ENCODE assay signal across 8 cellular contexts in the genomic region with DNA sequence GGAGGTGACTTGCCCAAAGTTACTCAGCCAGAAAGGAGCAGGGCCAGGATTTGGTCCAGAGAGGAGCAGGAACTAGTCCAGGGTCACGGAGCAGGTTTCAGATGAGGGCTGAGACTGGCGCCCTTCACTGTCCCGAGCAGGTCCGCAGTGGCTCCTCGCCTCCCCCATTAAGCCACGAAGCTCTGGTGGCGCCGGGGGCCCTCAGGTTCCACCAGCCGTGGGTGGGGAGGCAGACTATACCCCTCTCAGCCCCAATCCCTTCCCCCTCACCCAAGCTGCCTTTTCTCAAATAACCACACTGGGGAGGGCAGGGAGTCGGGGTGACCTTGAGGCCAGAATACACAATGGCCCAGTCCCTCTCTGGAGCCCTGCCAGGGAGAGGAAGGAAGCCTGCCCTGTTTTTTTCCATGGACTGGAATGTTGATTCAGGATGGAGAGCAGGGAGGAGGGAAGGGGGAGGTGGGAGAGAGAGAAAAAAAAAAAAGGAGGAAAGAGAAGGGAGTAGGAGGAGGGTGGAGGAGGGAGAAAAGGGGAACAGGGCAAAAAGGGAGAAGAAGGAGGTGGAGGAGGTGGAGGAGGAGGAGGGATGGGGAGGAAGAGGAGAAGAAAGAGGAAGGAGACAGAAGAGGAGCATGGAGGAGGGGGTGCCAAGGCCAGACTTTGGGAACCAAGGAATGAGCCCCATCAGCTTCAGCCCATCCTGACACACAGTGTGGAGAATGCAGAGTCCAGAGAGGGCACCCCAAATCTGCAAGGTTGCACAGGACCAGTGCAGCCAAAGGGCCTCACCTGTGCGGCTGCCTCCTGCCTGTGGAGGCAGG. TPM values are rescaled to one million over a fixed set of nuclear protein-coding genes. Genes with fewer than 3 reads are reported as not detected.
A peak's percentile ranks its signal among the peaks of the same experiment; 100 is the strongest.
DNase-seq lines count a peak whose midpoint lies in the region; ATAC-seq and TF ChIP-seq lines count a peak whose summit lies in the region.

No MANE protein-coding gene starts in this region.

- no peaks in the 10 kb centered on the region for H3K27me3 ChIP-seq in Caco-2 (replicated peaks; ENCODE audit: control insufficient read depth, insufficient read depth, low read length)
- no peaks in the 10 kb centered on the region for H3K27me3 ChIP-seq in neuron (ENCODE audit: insufficient read depth, low read length)

- H3K4me3 Mint-ChIP-seq in Caco-2 (ENCODE audit: unreplicated experiment): peak overlapping the region; percentile 71

- no peaks in the 10 kb centered on the region for H3K27me3 Mint-ChIP-seq in Caco-2 (ENCODE audit: insufficient read depth, unreplicated experiment)

- TF ChIP-seq CTCF in Caco-2 (IDR thresholded peaks at IDR 0.05; ENCODE audit: insufficient read depth in 1 of 2, low read depth in 1 of 2, low read length in 1 of 2, severe bottlenecking in 1 of 2, unreplicated experiment in 1 of 2) (no peak), foreskin fibroblast (IDR thresholded peaks at IDR 0.05; ENCODE audit: low read depth, low read length) (no peak), lower leg skin (IDR thresholded peaks at IDR 0.05) (no peak)

- H3K36me3 Mint-ChIP-seq in Caco-2 (ENCODE audit: insufficient read depth, unreplicated experiment): peaks cover 19% of the 10 kb centered on the region

- H3K9me3 ChIP-seq in Caco-2 (peaks cover 14% of the 10 kb centered on the region), neuron (ENCODE audit: low read length) (no peaks in the 10 kb centered on the region)

- intact Hi-C loops in Caco-2 (cut with micrococcal nuclease; ENCODE audit: unreplicated experiment): loop anchor here (1.0 kb wide), 1 partner anchor 23 kb away; no protein-coding TSS in a partner anchor
- intact Hi-C loops in lower leg skin (cut with DNase I; ENCODE audit: low total_unique reads): loop anchor here (5.0 kb wide), 1 partner anchor 114 kb away; no protein-coding TSS in a partner anchor

- WGBS in lower leg skin, 2 donors: 46 to 54% methylated on average over 11 of the region's 11 CpGs

- TSS peak; percentile 74 for BruUV-seq in Caco-2 (replicated peaks; lab: Mats Ljungman, UMichigan)

- no peak for TF ChIP-seq POLR2A in lower leg skin (IDR thresholded peaks at IDR 0.05)

- peaks cover 15% of the 10 kb centered on the region for H3K9me3 Mint-ChIP-seq in Caco-2 (ENCODE audit: unreplicated experiment)

- H3K4me1 Mint-ChIP-seq in Caco-2 (ENCODE audit: low read depth, unreplicated experiment): peaks cover 26% of the 10 kb centered on the region

- 0 out of 2 replicates have a peak overlapping the region, but pooled peaks have one; percentile 5 for H3K4me3 ChIP-seq in Caco-2 (ENCODE audit: low read depth, low read length)
- no peak overlapping the region for H3K4me3 ChIP-seq in foreskin fibroblast (ENCODE audit: low read depth in 1 of 2, low read length in 2 of 2)
- H3K4me3 ChIP-seq in neuron (ENCODE audit: low read length): no peak overlapping the region
- H3K4me3 ChIP-seq in lower leg skin (ENCODE audit: low read depth, poor library complexity, severe bottlenecking): no peak overlapping the region

- H3K36me3 ChIP-seq in Caco-2 (ENCODE audit: control insufficient read depth, insufficient read depth, low read length) (no peaks in the 10 kb centered on the region; the same call in 1 of the 2 replicates), neuron (ENCODE audit: insufficient read depth, low read length) (no peaks in the 10 kb centered on the region)

- H3K27ac Mint-ChIP-seq in Caco-2 (ENCODE audit: unreplicated experiment): peak overlapping the region; percentile 96

- H2AFZ ChIP-seq in neuron (ENCODE audit: low read depth, low read length): peak overlapping the region; percentile 87

- CTCF ChIA-PET in Caco-2 (lab: Charles Lee): interaction anchor here (0.8 to 0.9 kb wide), 2 partner anchors 52 to 89 kb away, joined by 4 read pairs; no protein-coding TSS in a partner anchor

- POLR2A ChIA-PET in Caco-2 (lab: Charles Lee): interaction anchor here (1.0 to 1.3 kb wide), 2 partner anchors 24 to 52 kb away, joined by 5 to 8 read pairs; no protein-coding TSS in a partner anchor

- H3K4me1 ChIP-seq in Caco-2: peaks cover 34% of the 10 kb centered on the region
- H3K4me1 ChIP-seq in neuron (ENCODE audit: insufficient read depth, low read length): peaks cover 12% of the 10 kb centered on the region

- ATAC-seq in HG02885 (IDR thresholded peaks at IDR 0.05; ENCODE audit: poor library complexity, unreplicated experiment): no peak
- ATAC-seq in HG03025 (IDR thresholded peaks at IDR 0.05; ENCODE audit: low FRiP score, unreplicated experiment): no peak

- DNase-seq in Caco-2 (peak; percentile 70 to 81), OCI-M1 (lab: John Stamatoyannopoulos, UW) (peak; percentile 24), foreskin fibroblast (peak; percentile 47 to 60), lower leg skin (ENCODE audit: low spot score in 2 of 2) (no peak)
- DNase-seq in central memory CD4-positive, alpha-beta T cell: no peak

RNA-seq across cellular contexts. Expression of a gene that starts 19.7 kb away (rescaled TPM):
- total RNA-seq in Caco-2 (2022): not detected in 2 replicates
- total RNA-seq in lower leg skin: not detected

RNA-seq across cellular contexts. Expression of a gene that starts 29.9 kb away (rescaled TPM):
- total RNA-seq in Caco-2 (2022) (15.5 and 21.3 TPM in 2 replicates), lower leg skin (10 to 100 TPM; 17.1 to 27.3 (median 19.0) TPM)

RNA-seq across cellular contexts. Expression of a gene that starts 47.4 kb away (rescaled TPM):
- total RNA-seq in Caco-2 (2022) (2.9 and 3.3 TPM in 2 replicates), lower leg skin (10 to 100 TPM in 1 of 4 donors, 1 to 10 TPM in 3; 5.4 to 10.2 (median 8.0) TPM)

RNA-seq across cellular contexts. Expression of a gene that starts 59.0 kb away (rescaled TPM):
- total RNA-seq in Caco-2 (2022): 42.3 and 43.6 TPM in 2 replicates
- 10 to 100 TPM; 64.3 to 87.0 (median 75.6) TPM for total RNA-seq in lower leg skin

Comparison
In these comparisons a context has a peak if more than half of its experiments do, and no peak if none do; other contexts are left out.
1. DNase-seq: peak in Caco-2 (2 of 2), OCI-M1 (single experiment) and foreskin fibroblast (2 of 2); none in lower leg skin (0 of 2) and central memory CD4-positive, alpha-beta T cell (single experiment).